8 cellular contexts compared by ENCODE assay signal in the genomic region with DNA sequence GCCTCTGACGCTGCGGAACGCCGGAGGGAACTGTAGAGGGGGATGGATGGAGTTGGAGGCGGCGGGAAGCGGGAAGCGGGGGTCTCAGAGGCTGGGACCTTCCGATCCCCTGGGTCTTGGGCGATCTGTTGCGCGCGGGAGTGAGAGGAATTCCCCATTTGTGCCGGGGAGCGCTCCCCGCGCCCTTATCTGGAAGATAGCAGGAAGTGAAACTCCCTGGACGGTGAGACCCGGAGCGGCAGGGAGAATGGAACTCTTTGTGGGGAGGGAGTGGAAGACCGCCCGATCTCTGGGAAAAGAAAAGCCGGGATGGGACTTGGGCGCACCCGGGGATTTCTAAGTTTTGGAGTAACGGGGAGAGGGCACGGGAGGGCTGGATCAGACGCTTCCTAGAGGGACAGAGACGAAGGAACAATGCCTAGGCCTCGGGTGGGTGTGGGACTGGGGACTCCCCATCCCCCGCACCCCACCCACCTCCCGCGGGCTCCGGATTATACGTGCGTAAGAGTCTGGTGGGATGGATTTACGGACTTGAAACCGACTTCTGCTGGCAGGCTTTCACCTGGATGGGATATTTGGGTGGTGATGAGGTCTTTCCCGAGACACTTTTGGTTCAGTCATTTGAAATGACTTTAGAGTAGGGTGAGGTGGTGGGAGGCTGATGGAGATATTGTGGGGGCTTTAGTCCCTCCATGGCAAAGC. TPM values are rescaled to one million over a fixed set of nuclear protein-coding genes. Genes with fewer than 3 reads are reported as not detected.
DNase-seq lines count a peak whose midpoint lies in the region; ATAC-seq and TF ChIP-seq lines count a peak whose summit lies in the region.

No MANE protein-coding gene starts in this region.

- H3K9me3 ChIP-seq in iPS DF 6.9 (ENCODE audit: control insufficient read depth, insufficient read depth, low read length) (no peaks in the 10 kb centered on the region), BE2C (no peaks in the 10 kb centered on the region)

- no peak overlapping the region for H3K27ac ChIP-seq in iPS DF 6.9 (ENCODE audit: low read length)

- peaks cover 3 to 5% of the 10 kb centered on the region in 2 donors for H3K27me3 Mint-ChIP-seq in T-cell
- no peaks in the 10 kb centered on the region for H3K27me3 Mint-ChIP-seq in stimulated activated naive B cell treated with anti-CD40 and anti-IgM and Interleukin-4, amounts not matched to agents 10 μg/mL and 1 μg/mL and 100 μg/mL, for 72 hours

- H3K27ac Mint-ChIP-seq in T-cell = peak overlapping the region; percentile 96 to 98
- H3K27ac Mint-ChIP-seq in stimulated activated naive B cell treated with anti-CD40 and anti-IgM and Interleukin-4, amounts not matched to agents 10 μg/mL and 1 μg/mL and 100 μg/mL, for 72 hours = peak overlapping the region; percentile 98

- CTCF ChIA-PET in T-cell (lab: Charles Lee) = no interaction called here

- DNase-seq in activated CD8-positive, alpha-beta memory T cell treated with anti-CD3 and anti-CD28 coated beads for 24 hours = peak; percentile 56
- no peak for DNase-seq in activated CD8-positive, alpha-beta memory T cell treated with anti-CD3 and anti-CD28 coated beads, Interleukin-2, amount 50 U/mL, for 4 hours
- peak in 1 of 34 experiments; percentile 13 for DNase-seq in T-cell
- no peak for DNase-seq in iPS DF 6.9 (ENCODE audit: low read depth, low spot score)
- no peak for DNase-seq in stimulated activated naive B cell treated with anti-CD40 and anti-IgM and Interleukin-4, amounts not matched to agents 10 μg/mL and 1 μg/mL and 100 μg/mL, for 72 hours
- no peak for DNase-seq in NCI-H524 treated with DMSO at 0.1 percent for 48 hours (lab: John Stamatoyannopoulos, UW)
- DNase-seq in BE2C = no peak
- no peak for DNase-seq in stimulated activated CD4-positive, alpha-beta T cell treated with anti-CD3 and anti-CD28 coated beads, Interleukin-2, amount 100 ng/mL, for 48 hours

- TF ChIP-seq CTCF in BE2C (IDR thresholded peaks at IDR 0.05; ENCODE audit: low read depth, low read length) = no peak

- H3K36me3 Mint-ChIP-seq in T-cell = peaks cover 13% of the 10 kb centered on the region
- H3K36me3 Mint-ChIP-seq in stimulated activated naive B cell treated with anti-CD40 and anti-IgM and Interleukin-4, amounts not matched to agents 10 μg/mL and 1 μg/mL and 100 μg/mL, for 72 hours = peaks cover 5 to 25% of the 10 kb centered on the region in 2 donors

- no peak for ATAC-seq in T-cell (replicated peaks in 1 of 4)
- peak; percentile 3 to 4 for ATAC-seq in stimulated activated naive B cell treated with anti-CD40 and anti-IgM and Interleukin-4, amounts not matched to agents 10 μg/mL and 1 μg/mL and 100 μg/mL, for 72 hours (replicated peaks)

- H3K27me3 ChIP-seq in iPS DF 6.9 (ENCODE audit: control insufficient read depth, insufficient read depth, low read length) (no peaks in the 10 kb centered on the region), BE2C (peaks cover 35% of the 10 kb centered on the region)

- no CpG with 5 or more reads among the region's 39 CpGs for WGBS in iPS DF 6.9 (ENCODE audit: insufficient coverage, insufficient read length)

- peak overlapping the region; percentile 86 to 95 (median 91) for H3K4me3 Mint-ChIP-seq in T-cell
- H3K4me3 Mint-ChIP-seq in stimulated activated naive B cell treated with anti-CD40 and anti-IgM and Interleukin-4, amounts not matched to agents 10 μg/mL and 1 μg/mL and 100 μg/mL, for 72 hours = peak overlapping the region; percentile 89 to 93

- H3K36me3 ChIP-seq in iPS DF 6.9 (ENCODE audit: control insufficient read depth, insufficient read depth, low read length) (peaks cover 8% of the 10 kb centered on the region), BE2C (no peaks in the 10 kb centered on the region)

- H3K4me1 ChIP-seq in iPS DF 6.9 (ENCODE audit: control insufficient read depth, insufficient read depth, low read length) (peaks cover 8% of the 10 kb centered on the region), BE2C (no peaks in the 10 kb centered on the region)

- peaks cover 31 to 50% (median 39%) of the 10 kb centered on the region in 3 donors for H3K4me1 Mint-ChIP-seq in T-cell
- peaks cover 19 to 26% of the 10 kb centered on the region in 2 donors for H3K4me1 Mint-ChIP-seq in stimulated activated naive B cell treated with anti-CD40 and anti-IgM and Interleukin-4, amounts not matched to agents 10 μg/mL and 1 μg/mL and 100 μg/mL, for 72 hours

- POLR2A ChIA-PET in T-cell (lab: Charles Lee) = no interaction called here

- H3K9me3 Mint-ChIP-seq in T-cell = peaks cover 0 to 6% (median 0%) of the 10 kb centered on the region in 3 donors
- no peaks in the 10 kb centered on the region for H3K9me3 Mint-ChIP-seq in stimulated activated naive B cell treated with anti-CD40 and anti-IgM and Interleukin-4, amounts not matched to agents 10 μg/mL and 1 μg/mL and 100 μg/mL, for 72 hours

- H3K4me3 ChIP-seq in iPS DF 6.9 (ENCODE audit: low read length) (peak overlapping the region; percentile 98), BE2C (ENCODE audit: low read depth, low read length) (no peak overlapping the region)

RNA-seq across cellular contexts. Expression of a gene that starts 0.5 kb away (rescaled TPM):
- 10 to 100 TPM; 36.8 to 64.9 (median 57.4) TPM for total RNA-seq in T-cell
- 1.5 TPM for polyA plus RNA-seq in BE2C (2012; ENCODE audit: insufficient read depth, insufficient read length, low read depth)

RNA-seq across cellular contexts. Expression of a gene that starts 19.5 kb away (rescaled TPM):
- 100 to 1,000 TPM; 207 to 255 (median 249) TPM for total RNA-seq in T-cell
- 359 TPM for polyA plus RNA-seq in BE2C (2012; ENCODE audit: insufficient read depth, insufficient read length, low read depth)

RNA-seq across cellular contexts. Expression of a gene that starts 20.8 kb away (rescaled TPM):
- total RNA-seq in T-cell = not detected
- polyA plus RNA-seq in BE2C (2012; ENCODE audit: insufficient read depth, insufficient read length, low read depth) = not detected

RNA-seq across cellular contexts. Expression of a gene that starts 33.0 kb away (rescaled TPM):
- total RNA-seq in T-cell = 1 to 10 TPM in 4 of 5 donors, under 1 TPM in 1; 0.65 to 1.9 (median 1.1) TPM
- not detected for polyA plus RNA-seq in BE2C (2012; ENCODE audit: insufficient read depth, insufficient read length, low read depth)

RNA-seq across cellular contexts. Expression of a gene that starts 42.7 kb away (rescaled TPM):
- under 1 TPM in 2 of 5 donors, not detected in 3; 0.16 to 0.19 TPM for total RNA-seq in T-cell
- not detected for polyA plus RNA-seq in BE2C (2012; ENCODE audit: insufficient read depth, insufficient read length, low read depth)

Comparison
In these comparisons a context has a peak if more than half of its experiments do, and no peak if none do; other contexts are left out.
1. ATAC-seq: peak in stimulated activated naive B cell treated with anti-CD40 and anti-IgM and Interleukin-4, amounts not matched to agents 10 μg/mL and 1 μg/mL and 100 μg/mL, for 72 hours (2 of 2); none in T-cell (0 of 4).